1 cellular context compared by ENCODE assay signal in genomic region chr12:56521209-56521589, GRCh38.
TF ChIP-seq lines count a peak whose summit lies in the region.

No MANE protein-coding gene starts in this region.

TF ChIP-seq in endothelial cell of umbilical vein, 7 proteins besides CTCF, POLR2A, EP300 and RAD21:
- no peak for TF ChIP-seq GATA2 (IDR thresholded peaks at IDR 0.05; ENCODE audit: insufficient read depth, insufficient read length, low read depth, low read length)
